In genomic region chr9:126113176-126113575, GRCh38 we compare ENCODE assay signal across 14 cellular contexts.
DNase-seq lines count a peak whose midpoint lies in the region; ATAC-seq and TF ChIP-seq lines count a peak whose summit lies in the region.
"Had no signal": no experiment of that assay in that cellular context is flagged by ENCODE, and none has a peak within 500 bp of the region (broad histone marks: within the 10 kb centered on the region; RNA-seq: fewer than 3 reads in every experiment).

No MANE protein-coding gene starts in this region.

- no peak for TF ChIP-seq POLR2A in sigmoid colon (IDR thresholded peaks at IDR 0.05)

- no peak for ATAC-seq in left lobe of liver
- no peak for ATAC-seq in stimulated activated naive CD8-positive, alpha-beta T cell treated with anti-CD3 and anti-CD28 coated beads, Interleukin-15, Interleukin-2, amounts not matched to agents 100 U/mL and 50 U/mL, for 24 hours
- ATAC-seq in activated T-helper 17 cell treated with anti-CD3 and anti-CD28 coated beads, Interleukin-2, amount 50 U/mL, for 72 hours (replicated peaks), result no peak

- H3K27ac Mint-ChIP-seq in activated T-helper 17 cell treated with anti-CD3 and anti-CD28 coated beads, Interleukin-2, amount 50 U/mL, for 72 hours, result no peak overlapping the region
- H3K27ac Mint-ChIP-seq: B cell; CD4-positive, alpha-beta T cell had no signal

- H3K27me3 ChIP-seq in sigmoid colon, result no peaks in the 10 kb centered on the region

- no peaks in the 10 kb centered on the region for H3K9me3 ChIP-seq in sigmoid colon

- H3K36me3 Mint-ChIP-seq in activated T-helper 17 cell treated with anti-CD3 and anti-CD28 coated beads, Interleukin-2, amount 50 U/mL, for 72 hours (ENCODE audit: low read depth), result no peaks in the 10 kb centered on the region

- TF ChIP-seq EP300 in sigmoid colon (IDR thresholded peaks at IDR 0.05), result no peak

- peaks cover 35% of the 10 kb centered on the region for H3K27me3 Mint-ChIP-seq in activated T-helper 17 cell treated with anti-CD3 and anti-CD28 coated beads, Interleukin-2, amount 50 U/mL, for 72 hours

- H3K4me1 Mint-ChIP-seq in activated T-helper 17 cell treated with anti-CD3 and anti-CD28 coated beads, Interleukin-2, amount 50 U/mL, for 72 hours, result peaks cover 4% of the 10 kb centered on the region
- H3K4me1 Mint-ChIP-seq: B cell had no signal

- DNase-seq in coronary artery (ENCODE audit: low spot score) (peak; percentile 46), left lobe of liver (ENCODE audit: low spot score) (peak; percentile 26), sigmoid colon (peak; percentile 26), HCEC 1CT (no peak)
- DNase-seq in stimulated activated naive CD8-positive, alpha-beta T cell treated with anti-CD3 and anti-CD28 coated beads, Interleukin-15, Interleukin-2, amounts not matched to agents 100 U/mL and 50 U/mL, for 24 hours, result no peak
- no peak for DNase-seq in stimulated activated CD4-positive, alpha-beta T cell treated with anti-CD3 and anti-CD28 coated beads, Interleukin-4, amount 100 ng/mL, for 1 hour
- DNase-seq: C1 segment of cervical spinal cord; CD4-positive, alpha-beta T cell; DMS153; DMS79 treated with DMSO at 0.1 percent for 48 hours; EL; IMR-90 had no signal

- peaks cover 3% of the 10 kb centered on the region for H3K9me3 Mint-ChIP-seq in activated T-helper 17 cell treated with anti-CD3 and anti-CD28 coated beads, Interleukin-2, amount 50 U/mL, for 72 hours
- H3K9me3 Mint-ChIP-seq: CD4-positive, alpha-beta T cell had no signal

- no peaks in the 10 kb centered on the region for H3K4me1 ChIP-seq in sigmoid colon

- intact Hi-C loops in sigmoid colon (cut with DNase I), result no loop called here

- TF ChIP-seq CTCF in coronary artery (IDR thresholded peaks at IDR 0.05), result no peak
- no peak for TF ChIP-seq CTCF in sigmoid colon (IDR thresholded peaks at IDR 0.05)

- H3K36me3 ChIP-seq in sigmoid colon, result no peaks in the 10 kb centered on the region

- WGBS in sigmoid colon, 2 donors, result 83 to 90% methylated on average over 2 of the region's 2 CpGs

- H3K27ac ChIP-seq in coronary artery (no peak overlapping the region), sigmoid colon (no peak overlapping the region)

- no peak overlapping the region for H3K4me3 Mint-ChIP-seq in activated T-helper 17 cell treated with anti-CD3 and anti-CD28 coated beads, Interleukin-2, amount 50 U/mL, for 72 hours
- H3K4me3 Mint-ChIP-seq: B cell; CD4-positive, alpha-beta T cell had no signal

- H3K4me3 ChIP-seq in coronary artery, result no peak overlapping the region
- no peak overlapping the region for H3K4me3 ChIP-seq in sigmoid colon

Comparison
In these comparisons a context has a peak if more than half of its experiments do, and no peak if none do; other contexts are left out.
1. DNase-seq: peak in coronary artery (single experiment), left lobe of liver (single experiment) and sigmoid colon (single experiment); none in stimulated activated naive CD8-positive, alpha-beta T cell treated with anti-CD3 and anti-CD28 coated beads, Interleukin-15, Interleukin-2, amounts not matched to agents 100 U/mL and 50 U/mL, for 24 hours (single experiment), stimulated activated CD4-positive, alpha-beta T cell treated with anti-CD3 and anti-CD28 coated beads, Interleukin-4, amount 100 ng/mL, for 1 hour (single experiment) and HCEC 1CT (single experiment).